In genomic region chr2:200968735-200969134, GRCh38 we compare ENCODE assay signal across 12 cellular contexts. TPM values are rescaled to one million over a fixed set of nuclear protein-coding genes. Genes with fewer than 3 reads are reported as not detected.
A peak's percentile ranks its signal among the peaks of the same experiment; 100 is the strongest.
DNase-seq lines count a peak whose midpoint lies in the region; ATAC-seq, FAIRE-seq and TF ChIP-seq lines count a peak whose summit lies in the region.
"Had no signal": no experiment of that assay in that cellular context is flagged by ENCODE, and none has a peak within 500 bp of the region (broad histone marks: within the 10 kb centered on the region; RNA-seq: fewer than 3 reads in every experiment).

No MANE protein-coding gene starts in this region.

- CTCF ChIA-PET in HepG2 (lab: Yijun Ruan, JAX; ENCODE audit: low intra/inter-chr PET ratio, low total read pairs) = no interaction called here
- CTCF ChIA-PET in T-cell (lab: Charles Lee) = no interaction called here

- H3K27ac ChIP-seq in HepG2 (ENCODE audit: extremely low read length, insufficient read depth, low read length) (no peak overlapping the region), right lobe of liver (no peak overlapping the region), foreskin keratinocyte (peak overlapping the region; percentile 50), tibial nerve (peak overlapping the region; percentile 24 to 73 (median 62))

- H3K27me3 ChIP-seq in HepG2 (ENCODE audit: control insufficient read depth in 1 of 2, insufficient read depth in 2 of 2, low read length in 2 of 2) (no peaks in the 10 kb centered on the region), right lobe of liver (no peaks in the 10 kb centered on the region), foreskin keratinocyte (no peaks in the 10 kb centered on the region), tibial nerve (no peaks in the 10 kb centered on the region)

- WGBS in HepG2 (ENCODE audit: low lambda C conversion rate) = 91% methylated on average over 2 of the region's 2 CpGs
- WGBS in right lobe of liver (ENCODE audit: insufficient coverage, low coverage, low lambda C conversion rate, missing lambda C conversion rate) = 83% methylated on average over 2 of the region's 2 CpGs
- WGBS in tibial nerve, 2 donors = 76 to 86% methylated on average over 2 of the region's 2 CpGs

- in situ Hi-C loops in HepG2 (cut with HindIII; ENCODE audit: extremely low pct_ligation_motif_present, low pct_unique_long_range_greater_than_20kb) = no loop called here

- H3K27me3 Mint-ChIP-seq in T-cell = no peaks in the 10 kb centered on the region

- peak; percentile 24 for DNase-seq in HepG2 (ENCODE audit: low spot score)
- no peak for DNase-seq in right lobe of liver
- no peak for DNase-seq in T-cell
- DNase-seq in foreskin keratinocyte = no peak
- no peak for DNase-seq in tibial nerve (ENCODE audit: low spot score in 2 of 2)
- no peak for DNase-seq in NCI-H187 treated with DMSO at 0.1 percent for 48 hours (lab: John Stamatoyannopoulos, UW)
- no peak for DNase-seq in activated CD4-positive, CD25-positive, alpha-beta regulatory T cell (lab: John Stamatoyannopoulos, UW)
- DNase-seq: activated CD8-positive, alpha-beta memory T cell treated with anti-CD3 and anti-CD28 coated beads for 24 hours; stimulated activated CD4-positive, alpha-beta T cell treated with anti-CD3 and anti-CD28 coated beads, Interleukin-2, amount 100 ng/mL, for 24 hours; stimulated activated naive CD4-positive, alpha-beta T cell had no signal

- no peaks in the 10 kb centered on the region for H3K9me3 ChIP-seq in HepG2 (ENCODE audit: low read length)
- H3K9me3 ChIP-seq in right lobe of liver = no peaks in the 10 kb centered on the region
- H3K9me3 ChIP-seq in tibial nerve = no peaks in the 10 kb centered on the region

- peak overlapping the region; percentile 50 to 55 for H3K27ac Mint-ChIP-seq in T-cell

- H3K4me1 Mint-ChIP-seq in T-cell = peaks cover 37 to 43% (median 39%) of the 10 kb centered on the region in 3 donors

- no TSS peak for BruUV-seq in HepG2 (replicated peaks; lab: Mats Ljungman, UMichigan)

- no peak overlapping the region for H3K4me3 Mint-ChIP-seq in T-cell

- FAIRE-seq in HepG2 (lab: Jason Lieb, UNC) = no peak
- FAIRE-seq: endometrium had no signal

- H3K36me3 Mint-ChIP-seq in T-cell = no peaks in the 10 kb centered on the region

- no peaks in the 10 kb centered on the region for H3K9me3 Mint-ChIP-seq in T-cell

- H3K4me1 ChIP-seq in HepG2 (ENCODE audit: insufficient read depth, low read length) (peaks cover 30% of the 10 kb centered on the region), right lobe of liver (peaks cover 0 to 9% (median 3%) of the 10 kb centered on the region in 4 donors), foreskin keratinocyte (peaks cover 19% of the 10 kb centered on the region), tibial nerve (peaks cover 0 to 30% (median 5%) of the 10 kb centered on the region in 4 donors)

- no peak for TF ChIP-seq RAD21 in HepG2 (CRISPR knock-in tag; IDR thresholded peaks at IDR 0.05)

- intact Hi-C loops in HepG2 (cut with micrococcal nuclease; ENCODE audit: unreplicated experiment) (no loop called here), right lobe of liver (cut with DNase I) (no loop called here)

- POLR2A ChIA-PET in HepG2 (lab: Yijun Ruan, JAX) (interaction anchor here (0.7 kb wide), 1 partner anchor 13 kb away, joined by 3 read pairs; no protein-coding TSS in a partner anchor), T-cell (lab: Charles Lee) (no interaction called here)

- H3K36me3 ChIP-seq in HepG2 (replicated peaks in 1 of 2; ENCODE audit: control insufficient read depth in 1 of 2, insufficient read depth in 2 of 2, low read length in 2 of 2) (no peaks in the 10 kb centered on the region), right lobe of liver (no peaks in the 10 kb centered on the region), tibial nerve (no peaks in the 10 kb centered on the region)

- no peak overlapping the region for H3K4me3 ChIP-seq in HepG2 (replicated peaks in 1 of 3; ENCODE audit: insufficient read depth in 1 of 3, low read depth in 2 of 3, low read length in 3 of 3)
- H3K4me3 ChIP-seq in right lobe of liver = no peak overlapping the region
- H3K4me3 ChIP-seq in tibial nerve = no peak overlapping the region

- TF ChIP-seq POLR2A in HepG2 (IDR thresholded peaks at IDR 0.05; ENCODE audit: insufficient read depth in 1 of 2, low read depth in 2 of 2, low read length in 2 of 2) = no peak
- TF ChIP-seq POLR2A in right lobe of liver (IDR thresholded peaks at IDR 0.05) = no peak
- no peak for TF ChIP-seq POLR2A in tibial nerve (IDR thresholded peaks at IDR 0.05)

- no peak overlapping the region for H2AFZ ChIP-seq in HepG2 (ENCODE audit: low read length)

- no peak overlapping the region for H3K4me2 ChIP-seq in HepG2 (ENCODE audit: low read depth, low read length)

- ATAC-seq in HepG2 (peak; percentile 37), right lobe of liver (no peak), T-cell (replicated peaks in 1 of 4) (no peak), foreskin keratinocyte (no peak), HG02588 (IDR thresholded peaks at IDR 0.05; ENCODE audit: unreplicated experiment) (no peak)

- no peak for TF ChIP-seq EP300 in HepG2 (IDR thresholded peaks at IDR 0.05; ENCODE audit: low read depth in 2 of 2, low read length in 2 of 2)
- no peak for TF ChIP-seq EP300 in HepG2 (CRISPR knock-in tag; IDR thresholded peaks at IDR 0.05; ENCODE audit: borderline replicate concordance)
- no peak for TF ChIP-seq EP300 in tibial nerve (IDR thresholded peaks at IDR 0.05)

- no peaks in the 10 kb centered on the region for H4K20me1 ChIP-seq in HepG2 (ENCODE audit: insufficient read depth, low read length)

- H3K9ac ChIP-seq in HepG2 (ENCODE audit: insufficient read depth, low read depth, low read length) = no peak overlapping the region

- no peak for TF ChIP-seq CTCF in HepG2 (CRISPR knock-in tag; IDR thresholded peaks at IDR 0.05)
- no peak for TF ChIP-seq CTCF in right lobe of liver (IDR thresholded peaks at IDR 0.05)
- peak; percentile 5 for TF ChIP-seq CTCF in foreskin keratinocyte (conservative IDR thresholded peaks at IDR 0.05)
- TF ChIP-seq CTCF in tibial nerve (IDR thresholded peaks at IDR 0.05) = no peak

- peaks cover 15% of the 10 kb centered on the region for H3K79me2 ChIP-seq in HepG2 (ENCODE audit: insufficient read depth, low read length)

TF ChIP-seq in HepG2, 621 proteins besides CTCF, POLR2A, EP300 and RAD21:
- TF ChIP-seq RBM22 (optimal IDR thresholded peaks at IDR 0.05; ENCODE audit: low read length) (peak; percentile 26), SRY (CRISPR knock-in tag; IDR thresholded peaks at IDR 0.05) (no peak)
TF ChIP-seq in HepG2: peak in this region for 1.

RNA-seq across cellular contexts. Expression of gene ORC2, which starts 5.3 kb away (rescaled TPM):
- total RNA-seq in HepG2 (2016; rRNA removed; fragmentation: Illumina TruSeq; extraction: Trizol) = 58.3 and 73.5 TPM in 2 replicates
- 35.1 and 42.3 TPM in 2 replicates for total RNA-seq in HepG2 (2016; cell fraction: cytosol; rRNA removed; fragmentation: Illumina TruSeq; extraction: Trizol; ENCODE audit: low read depth)
- total RNA-seq in HepG2 (2016; cell fraction: insoluble cytoplasmic fraction; rRNA removed; fragmentation: Illumina TruSeq; extraction: Trizol) = 57.9 and 72.3 TPM in 2 replicates
- total RNA-seq in HepG2 (2016; cell fraction: membrane; rRNA removed; fragmentation: Illumina TruSeq; extraction: Trizol) = 23.7 and 25.8 TPM in 2 replicates
- 84.7 and 104 TPM in 2 replicates for total RNA-seq in HepG2 (2016; cell fraction: nucleus; rRNA removed; fragmentation: Illumina TruSeq; extraction: Trizol)
- polyA plus RNA-seq in HepG2 (2011; rRNA removed) = 17.8 and 19.3 TPM in 2 replicates
- polyA plus RNA-seq in HepG2 (2011; cell fraction: cytosol; rRNA removed) = 3.8 and 5.6 TPM in 2 replicates
- 56.9 and 65.1 TPM in 2 replicates for polyA plus RNA-seq in HepG2 (2011; cell fraction: nucleus; rRNA removed)
- polyA plus RNA-seq in HepG2 (2012) = 31.7 and 53.3 TPM in 2 replicates
- 2.8 and 3.0 TPM in 2 replicates for polyA plus RNA-seq in HepG2 (2016; cell fraction: cytosol; fragmentation: Illumina TruSeq; extraction: Trizol; ENCODE audit: low read depth)
- polyA plus RNA-seq in HepG2 (2016; cell fraction: insoluble cytoplasmic fraction; fragmentation: Illumina TruSeq; extraction: Trizol; ENCODE audit: low read depth) = 49.7 and 56.0 TPM in 2 replicates
- 6.0 and 6.1 TPM in 2 replicates for polyA plus RNA-seq in HepG2 (2016; cell fraction: membrane; fragmentation: Illumina TruSeq; extraction: Trizol; ENCODE audit: low read depth)
- polyA plus RNA-seq in HepG2 (2016; cell fraction: nucleus; fragmentation: Illumina TruSeq; extraction: Trizol; ENCODE audit: insufficient read depth, low read depth) = 194 and 196 TPM in 2 replicates
- polyA minus RNA-seq in HepG2 (2011; rRNA and poly(A)+ RNA removed; ENCODE audit: low replicate concordance) = 4.6 and 6.1 TPM in 2 replicates
- polyA minus RNA-seq in HepG2 (2011; cell fraction: cytosol; rRNA and poly(A)+ RNA removed) = 9.2 and 14.9 TPM in 2 replicates
- 48.9 and 55.0 TPM in 2 replicates for polyA minus RNA-seq in HepG2 (2011; cell fraction: nucleus; rRNA and poly(A)+ RNA removed)
- total RNA-seq in right lobe of liver = 10 to 100 TPM in 3 of 6 experiments, 1 to 10 TPM in 3; 5.3 to 13.6 (median 8.4) TPM
- 10 to 100 TPM; 29.9 to 52.4 (median 50.6) TPM for total RNA-seq in T-cell
- total RNA-seq in foreskin keratinocyte = 29.7 and 31.8 TPM in 2 replicates
- 12.1 and 16.0 TPM in 2 replicates for polyA plus RNA-seq in foreskin keratinocyte
- total RNA-seq in tibial nerve = 10 to 100 TPM; 17.8 to 32.3 (median 20.1) TPM

Comparison
In these comparisons a context has a peak if more than half of its experiments do, and no peak if none do; other contexts are left out.
1. H3K27ac ChIP-seq: peak in foreskin keratinocyte (single experiment) and tibial nerve (4 of 4); none in HepG2 (single experiment) and right lobe of liver (0 of 3).